Comparison of ENCODE assay signal across 10 cellular contexts in genomic region chr3:113018461-113019181, GRCh38. TPM values are rescaled to one million over a fixed set of nuclear protein-coding genes. Genes with fewer than 3 reads are reported as not detected.
DNase-seq lines count a peak whose midpoint lies in the region; ATAC-seq, FAIRE-seq and TF ChIP-seq lines count a peak whose summit lies in the region.
"Had no signal": no experiment of that assay in that cellular context is flagged by ENCODE, and none has a peak within 500 bp of the region (broad histone marks: within the 10 kb centered on the region; RNA-seq: fewer than 3 reads in every experiment).

No MANE protein-coding gene starts in this region.

- H3K27ac ChIP-seq in body of pancreas = peak overlapping the region; percentile 76 to 94 (median 85)
- peak overlapping the region; percentile 86 to 88 for H3K27ac ChIP-seq in left lung
- H3K27ac ChIP-seq in temporal lobe (ENCODE audit: low read depth, low read length) = peak overlapping the region; percentile 93

- ATAC-seq in body of pancreas (no peak), left lung (peak; percentile 4)

- TF ChIP-seq CTCF in body of pancreas (IDR thresholded peaks at IDR 0.05) (no peak), left lung (IDR thresholded peaks at IDR 0.05) (no peak)

- H3K27me3 ChIP-seq in body of pancreas (no peaks in the 10 kb centered on the region), left lung (no peaks in the 10 kb centered on the region)

- WGBS in body of pancreas, 2 donors = 6% methylated on average over 14 of the region's 14 CpGs

- DNase-seq in NCI-H1694 treated with DMSO at 0.1 percent for 48 hours (lab: John Stamatoyannopoulos, UW) (peak; percentile 13), NCI-H1694 (lab: John Stamatoyannopoulos, UW) (no peak), LHCN-M2 (ENCODE audit: low read depth) (peak; percentile 24), body of pancreas (peak in 1 of 4 donors; percentile 6), left lung (no peak), RCC 7860 (ENCODE audit: low spot score) (no peak), NCI-H510A (lab: John Stamatoyannopoulos, UW) (no peak)

- H3K36me3 ChIP-seq in body of pancreas (replicated peaks in 1 of 2; ENCODE audit: insufficient read depth in 1 of 2, low read depth in 2 of 2) = peaks cover 0 to 5% of the 10 kb centered on the region in 2 donors
- H3K36me3 ChIP-seq in left lung = peaks cover 0 to 31% of the 10 kb centered on the region in 2 donors

- peak overlapping the region; percentile 39 to 93 for H3K4me3 ChIP-seq in body of pancreas
- peak overlapping the region; percentile 72 to 90 for H3K4me3 ChIP-seq in left lung

- H3K9me3 ChIP-seq in body of pancreas (no peaks in the 10 kb centered on the region), left lung (no peaks in the 10 kb centered on the region)

- no peak for TF ChIP-seq POLR2A in body of pancreas (IDR thresholded peaks at IDR 0.05)

- no peak for FAIRE-seq in RCC 7860 (lab: Jason Lieb, UNC)
- FAIRE-seq: endometrium had no signal

- intact Hi-C loops in body of pancreas (cut with DNase I) = no loop called here
- intact Hi-C loops in left lung (cut with DNase I) = no loop called here

- peaks cover 24% of the 10 kb centered on the region for H3K4me1 ChIP-seq in body of pancreas
- H3K4me1 ChIP-seq in left lung = peaks cover 3 to 24% of the 10 kb centered on the region in 2 donors

RNA-seq across cellular contexts. Expression of gene GTPBP8, which starts 27.8 kb away (rescaled TPM):
- 23.1 and 28.3 TPM in 2 replicates for total RNA-seq in LHCN-M2 (2014; rRNA removed)
- 10.1 TPM for polyA plus RNA-seq in LHCN-M2 (2012)
- total RNA-seq in body of pancreas = 10 to 100 TPM; 10.6 to 13.2 TPM
- 10 to 100 TPM; 14.7 to 16.8 TPM for total RNA-seq in left lung
- 21.6 TPM for total RNA-seq in temporal lobe

RNA-seq across cellular contexts. Expression of gene CD200R1, which starts 43.7 kb away (rescaled TPM):
- total RNA-seq in LHCN-M2 (2014; rRNA removed) (not detected in 2 replicates), body of pancreas (1 to 10 TPM in 1 of 2 donors, not detected in 1; 1.8 TPM), left lung (1 to 10 TPM; 1.2 to 2.7 TPM), temporal lobe (0.25 TPM)
- polyA plus RNA-seq in LHCN-M2 (2012) = not detected
- total RNA-seq: Daoy had no signal

Comparison
In these comparisons a context has a peak if more than half of its experiments do, and no peak if none do; other contexts are left out.
1. DNase-seq: peak in NCI-H1694 treated with DMSO at 0.1 percent for 48 hours (single experiment) and LHCN-M2 (single experiment); none in NCI-H1694 (single experiment), left lung (0 of 2), RCC 7860 (single experiment) and NCI-H510A (single experiment).
2. Peak in every context shown above with its lines, with median percentiles within 50 percentile points of each other: H3K27ac ChIP-seq.